1 cellular context compared by ENCODE assay signal in the genomic region with DNA sequence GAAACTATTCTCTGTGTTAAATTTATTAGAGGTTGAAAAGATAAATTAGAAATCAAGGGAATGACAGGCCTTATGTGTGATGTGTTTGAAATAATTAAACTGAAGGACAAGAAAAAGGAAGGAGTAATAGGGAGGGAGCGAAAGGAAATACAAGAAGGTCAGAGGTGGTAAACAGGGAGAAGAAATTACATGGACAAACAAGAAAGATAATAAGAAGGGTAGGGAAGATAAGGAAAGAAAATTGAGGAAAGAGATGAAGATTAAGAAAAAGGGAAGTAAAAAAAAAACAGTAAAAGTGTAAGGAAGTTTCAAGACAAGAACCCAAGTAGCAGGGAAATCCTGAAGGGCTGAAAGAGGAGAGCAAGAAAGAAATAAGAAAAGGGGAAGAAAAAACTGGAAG.
TF ChIP-seq lines count a peak whose summit lies in the region.

No MANE protein-coding gene starts in this region.

TF ChIP-seq in K562, 482 proteins besides CTCF, POLR2A, EP300 and RAD21 (continued from another document and continues in another):
- TF ChIP-seq, protein P1, sequence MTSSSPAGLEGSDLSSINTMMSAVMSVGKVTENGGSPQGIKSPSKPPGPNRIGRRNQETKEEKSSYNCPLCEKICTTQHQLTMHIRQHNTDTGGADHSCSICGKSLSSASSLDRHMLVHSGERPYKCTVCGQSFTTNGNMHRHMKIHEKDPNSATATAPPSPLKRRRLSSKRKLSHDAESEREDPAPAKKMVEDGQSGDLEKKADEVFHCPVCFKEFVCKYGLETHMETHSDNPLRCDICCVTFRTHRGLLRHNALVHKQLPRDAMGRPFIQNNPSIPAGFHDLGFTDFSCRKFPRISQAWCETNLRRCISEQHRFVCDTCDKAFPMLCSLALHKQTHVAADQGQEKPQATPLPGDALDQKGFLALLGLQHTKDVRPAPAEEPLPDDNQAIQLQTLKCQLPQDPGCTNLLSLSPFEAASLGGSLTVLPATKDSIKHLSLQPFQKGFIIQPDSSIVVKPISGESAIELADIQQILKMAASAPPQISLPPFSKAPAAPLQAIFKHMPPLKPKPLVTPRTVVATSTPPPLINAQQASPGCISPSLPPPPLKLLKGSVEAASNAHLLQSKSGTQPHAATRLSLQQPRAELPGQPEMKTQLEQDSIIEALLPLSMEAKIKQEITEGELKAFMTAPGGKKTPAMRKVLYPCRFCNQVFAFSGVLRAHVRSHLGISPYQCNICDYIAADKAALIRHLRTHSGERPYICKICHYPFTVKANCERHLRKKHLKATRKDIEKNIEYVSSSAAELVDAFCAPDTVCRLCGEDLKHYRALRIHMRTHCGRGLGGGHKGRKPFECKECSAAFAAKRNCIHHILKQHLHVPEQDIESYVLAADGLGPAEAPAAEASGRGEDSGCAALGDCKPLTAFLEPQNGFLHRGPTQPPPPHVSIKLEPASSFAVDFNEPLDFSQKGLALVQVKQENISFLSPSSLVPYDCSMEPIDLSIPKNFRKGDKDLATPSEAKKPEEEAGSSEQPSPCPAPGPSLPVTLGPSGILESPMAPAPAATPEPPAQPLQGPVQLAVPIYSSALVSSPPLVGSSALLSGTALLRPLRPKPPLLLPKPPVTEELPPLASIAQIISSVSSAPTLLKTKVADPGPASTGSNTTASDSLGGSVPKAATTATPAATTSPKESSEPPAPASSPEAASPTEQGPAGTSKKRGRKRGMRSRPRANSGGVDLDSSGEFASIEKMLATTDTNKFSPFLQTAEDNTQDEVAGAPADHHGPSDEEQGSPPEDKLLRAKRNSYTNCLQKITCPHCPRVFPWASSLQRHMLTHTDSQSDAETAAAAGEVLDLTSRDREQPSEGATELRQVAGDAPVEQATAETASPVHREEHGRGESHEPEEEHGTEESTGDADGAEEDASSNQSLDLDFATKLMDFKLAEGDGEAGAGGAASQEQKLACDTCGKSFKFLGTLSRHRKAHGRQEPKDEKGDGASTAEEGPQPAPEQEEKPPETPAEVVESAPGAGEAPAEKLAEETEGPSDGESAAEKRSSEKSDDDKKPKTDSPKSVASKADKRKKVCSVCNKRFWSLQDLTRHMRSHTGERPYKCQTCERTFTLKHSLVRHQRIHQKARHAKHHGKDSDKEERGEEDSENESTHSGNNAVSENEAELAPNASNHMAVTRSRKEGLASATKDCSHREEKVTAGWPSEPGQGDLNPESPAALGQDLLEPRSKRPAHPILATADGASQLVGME (CRISPR knock-in tag; IDR thresholded peaks at IDR 0.05) = no peak
- TF ChIP-seq SMARCA4 (IDR thresholded peaks at IDR 0.05) (peak; percentile 79), SMARCC2 (IDR thresholded peaks at IDR 0.05; ENCODE audit: low read depth) (peak; percentile 70; the same call in 1 of the 2 replicates), ZNF274 (IDR thresholded peaks at IDR 0.05; ENCODE audit: borderline replicate concordance, low read depth, low read length) (no peak), LEF1 (IDR thresholded peaks at IDR 0.05) (no peak), ESRRB (CRISPR knock-in tag; IDR thresholded peaks at IDR 0.05; ENCODE audit: borderline replicate concordance) (no peak), CBFA2T3 (IDR thresholded peaks at IDR 0.05) (peak; percentile 63), NCOA2 (IDR thresholded peaks at IDR 0.05; ENCODE audit: partially characterized antibody in 2 of 2) (no peak), PHB (CRISPR knock-in tag; IDR thresholded peaks at IDR 0.05) (no peak), BHLHE40 (IDR thresholded peaks at IDR 0.05; ENCODE audit: low read length) (no peak), FOXK2 (conservative IDR thresholded peaks at IDR 0.05 in 1 of 2, IDR thresholded peaks at IDR 0.05 in 1 of 2; ENCODE audit: low read depth in 2 of 2) (peak; percentile 55 to 73; a peak in 3 of 4 replicates), ZNF431 (CRISPR knock-in tag; IDR thresholded peaks at IDR 0.05) (no peak), ZNF3 (CRISPR knock-in tag; IDR thresholded peaks at IDR 0.05) (no peak), ZNF75A (CRISPR knock-in tag; IDR thresholded peaks at IDR 0.05) (no peak), EGR1 (conservative IDR thresholded peaks at IDR 0.05) (no peak), MEIS2 (IDR thresholded peaks at IDR 0.05; ENCODE audit: partially characterized antibody) (no peak), DPF2 (IDR thresholded peaks at IDR 0.05) (peak; percentile 62; the same call in 1 of the 2 replicates), ZNF311 (CRISPR knock-in tag; IDR thresholded peaks at IDR 0.05) (no peak), RFX7 (CRISPR knock-in tag; IDR thresholded peaks at IDR 0.05) (no peak), GATAD2A (IDR thresholded peaks at IDR 0.05) (peak; percentile 82; the same call in 1 of the 2 replicates), FOXJ3 (CRISPR knock-in tag; IDR thresholded peaks at IDR 0.05) (no peak), SP2 (IDR thresholded peaks at IDR 0.05; ENCODE audit: extremely low read depth, low read depth, low read length, poor library complexity, severe bottlenecking) (no peak), ZFP1 (CRISPR knock-in tag; IDR thresholded peaks at IDR 0.05) (no peak), MTA2 (IDR thresholded peaks at IDR 0.05; ENCODE audit: low read depth) (peak; percentile 54), ZNF175 (CRISPR knock-in tag; IDR thresholded peaks at IDR 0.05; ENCODE audit: low read depth) (no peak), RB1 (IDR thresholded peaks at IDR 0.05; ENCODE audit: low read depth) (no peak), ATF7 (IDR thresholded peaks at IDR 0.05) (no peak), ZNF785 (CRISPR knock-in tag; IDR thresholded peaks at IDR 0.05) (no peak), TAF7 (tag; IDR thresholded peaks at IDR 0.05) (no peak), ZC3H8 (IDR thresholded peaks at IDR 0.05) (no peak), FOXA3 (CRISPR knock-in tag; conservative IDR thresholded peaks at IDR 0.05 in 1 of 2, IDR thresholded peaks at IDR 0.05 in 1 of 2) (no peak; a peak in 1 of 4 replicates), NONO (IDR thresholded peaks at IDR 0.05; ENCODE audit: low read depth in 2 of 2, low read length in 1 of 2) (no peak)
- TF ChIP-seq, protein P2, sequence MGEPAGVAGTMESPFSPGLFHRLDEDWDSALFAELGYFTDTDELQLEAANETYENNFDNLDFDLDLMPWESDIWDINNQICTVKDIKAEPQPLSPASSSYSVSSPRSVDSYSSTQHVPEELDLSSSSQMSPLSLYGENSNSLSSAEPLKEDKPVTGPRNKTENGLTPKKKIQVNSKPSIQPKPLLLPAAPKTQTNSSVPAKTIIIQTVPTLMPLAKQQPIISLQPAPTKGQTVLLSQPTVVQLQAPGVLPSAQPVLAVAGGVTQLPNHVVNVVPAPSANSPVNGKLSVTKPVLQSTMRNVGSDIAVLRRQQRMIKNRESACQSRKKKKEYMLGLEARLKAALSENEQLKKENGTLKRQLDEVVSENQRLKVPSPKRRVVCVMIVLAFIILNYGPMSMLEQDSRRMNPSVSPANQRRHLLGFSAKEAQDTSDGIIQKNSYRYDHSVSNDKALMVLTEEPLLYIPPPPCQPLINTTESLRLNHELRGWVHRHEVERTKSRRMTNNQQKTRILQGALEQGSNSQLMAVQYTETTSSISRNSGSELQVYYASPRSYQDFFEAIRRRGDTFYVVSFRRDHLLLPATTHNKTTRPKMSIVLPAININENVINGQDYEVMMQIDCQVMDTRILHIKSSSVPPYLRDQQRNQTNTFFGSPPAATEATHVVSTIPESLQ (CRISPR knock-in tag; IDR thresholded peaks at IDR 0.05) = no peak
- TF ChIP-seq, protein P3, sequence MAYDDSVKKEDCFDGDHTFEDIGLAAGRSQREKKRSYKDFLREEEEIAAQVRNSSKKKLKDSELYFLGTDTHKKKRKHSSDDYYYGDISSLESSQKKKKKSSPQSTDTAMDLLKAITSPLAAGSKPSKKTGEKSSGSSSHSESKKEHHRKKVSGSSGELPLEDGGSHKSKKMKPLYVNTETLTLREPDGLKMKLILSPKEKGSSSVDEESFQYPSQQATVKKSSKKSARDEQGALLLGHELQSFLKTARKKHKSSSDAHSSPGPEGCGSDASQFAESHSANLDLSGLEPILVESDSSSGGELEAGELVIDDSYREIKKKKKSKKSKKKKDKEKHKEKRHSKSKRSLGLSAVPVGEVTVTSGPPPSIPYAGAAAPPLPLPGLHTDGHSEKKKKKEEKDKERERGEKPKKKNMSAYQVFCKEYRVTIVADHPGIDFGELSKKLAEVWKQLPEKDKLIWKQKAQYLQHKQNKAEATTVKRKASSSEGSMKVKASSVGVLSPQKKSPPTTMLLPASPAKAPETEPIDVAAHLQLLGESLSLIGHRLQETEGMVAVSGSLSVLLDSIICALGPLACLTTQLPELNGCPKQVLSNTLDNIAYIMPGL (CRISPR knock-in tag; IDR thresholded peaks at IDR 0.05) = no peak
- TF ChIP-seq, protein P4, sequence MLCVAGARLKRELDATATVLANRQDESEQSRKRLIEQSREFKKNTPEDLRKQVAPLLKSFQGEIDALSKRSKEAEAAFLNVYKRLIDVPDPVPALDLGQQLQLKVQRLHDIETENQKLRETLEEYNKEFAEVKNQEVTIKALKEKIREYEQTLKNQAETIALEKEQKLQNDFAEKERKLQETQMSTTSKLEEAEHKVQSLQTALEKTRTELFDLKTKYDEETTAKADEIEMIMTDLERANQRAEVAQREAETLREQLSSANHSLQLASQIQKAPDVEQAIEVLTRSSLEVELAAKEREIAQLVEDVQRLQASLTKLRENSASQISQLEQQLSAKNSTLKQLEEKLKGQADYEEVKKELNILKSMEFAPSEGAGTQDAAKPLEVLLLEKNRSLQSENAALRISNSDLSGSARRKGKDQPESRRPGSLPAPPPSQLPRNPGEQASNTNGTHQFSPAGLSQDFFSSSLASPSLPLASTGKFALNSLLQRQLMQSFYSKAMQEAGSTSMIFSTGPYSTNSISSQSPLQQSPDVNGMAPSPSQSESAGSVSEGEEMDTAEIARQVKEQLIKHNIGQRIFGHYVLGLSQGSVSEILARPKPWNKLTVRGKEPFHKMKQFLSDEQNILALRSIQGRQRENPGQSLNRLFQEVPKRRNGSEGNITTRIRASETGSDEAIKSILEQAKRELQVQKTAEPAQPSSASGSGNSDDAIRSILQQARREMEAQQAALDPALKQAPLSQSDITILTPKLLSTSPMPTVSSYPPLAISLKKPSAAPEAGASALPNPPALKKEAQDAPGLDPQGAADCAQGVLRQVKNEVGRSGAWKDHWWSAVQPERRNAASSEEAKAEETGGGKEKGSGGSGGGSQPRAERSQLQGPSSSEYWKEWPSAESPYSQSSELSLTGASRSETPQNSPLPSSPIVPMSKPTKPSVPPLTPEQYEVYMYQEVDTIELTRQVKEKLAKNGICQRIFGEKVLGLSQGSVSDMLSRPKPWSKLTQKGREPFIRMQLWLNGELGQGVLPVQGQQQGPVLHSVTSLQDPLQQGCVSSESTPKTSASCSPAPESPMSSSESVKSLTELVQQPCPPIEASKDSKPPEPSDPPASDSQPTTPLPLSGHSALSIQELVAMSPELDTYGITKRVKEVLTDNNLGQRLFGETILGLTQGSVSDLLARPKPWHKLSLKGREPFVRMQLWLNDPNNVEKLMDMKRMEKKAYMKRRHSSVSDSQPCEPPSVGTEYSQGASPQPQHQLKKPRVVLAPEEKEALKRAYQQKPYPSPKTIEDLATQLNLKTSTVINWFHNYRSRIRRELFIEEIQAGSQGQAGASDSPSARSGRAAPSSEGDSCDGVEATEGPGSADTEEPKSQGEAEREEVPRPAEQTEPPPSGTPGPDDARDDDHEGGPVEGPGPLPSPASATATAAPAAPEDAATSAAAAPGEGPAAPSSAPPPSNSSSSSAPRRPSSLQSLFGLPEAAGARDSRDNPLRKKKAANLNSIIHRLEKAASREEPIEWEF (CRISPR knock-in tag; IDR thresholded peaks at IDR 0.05) = no peak
- TF ChIP-seq, protein P5, sequence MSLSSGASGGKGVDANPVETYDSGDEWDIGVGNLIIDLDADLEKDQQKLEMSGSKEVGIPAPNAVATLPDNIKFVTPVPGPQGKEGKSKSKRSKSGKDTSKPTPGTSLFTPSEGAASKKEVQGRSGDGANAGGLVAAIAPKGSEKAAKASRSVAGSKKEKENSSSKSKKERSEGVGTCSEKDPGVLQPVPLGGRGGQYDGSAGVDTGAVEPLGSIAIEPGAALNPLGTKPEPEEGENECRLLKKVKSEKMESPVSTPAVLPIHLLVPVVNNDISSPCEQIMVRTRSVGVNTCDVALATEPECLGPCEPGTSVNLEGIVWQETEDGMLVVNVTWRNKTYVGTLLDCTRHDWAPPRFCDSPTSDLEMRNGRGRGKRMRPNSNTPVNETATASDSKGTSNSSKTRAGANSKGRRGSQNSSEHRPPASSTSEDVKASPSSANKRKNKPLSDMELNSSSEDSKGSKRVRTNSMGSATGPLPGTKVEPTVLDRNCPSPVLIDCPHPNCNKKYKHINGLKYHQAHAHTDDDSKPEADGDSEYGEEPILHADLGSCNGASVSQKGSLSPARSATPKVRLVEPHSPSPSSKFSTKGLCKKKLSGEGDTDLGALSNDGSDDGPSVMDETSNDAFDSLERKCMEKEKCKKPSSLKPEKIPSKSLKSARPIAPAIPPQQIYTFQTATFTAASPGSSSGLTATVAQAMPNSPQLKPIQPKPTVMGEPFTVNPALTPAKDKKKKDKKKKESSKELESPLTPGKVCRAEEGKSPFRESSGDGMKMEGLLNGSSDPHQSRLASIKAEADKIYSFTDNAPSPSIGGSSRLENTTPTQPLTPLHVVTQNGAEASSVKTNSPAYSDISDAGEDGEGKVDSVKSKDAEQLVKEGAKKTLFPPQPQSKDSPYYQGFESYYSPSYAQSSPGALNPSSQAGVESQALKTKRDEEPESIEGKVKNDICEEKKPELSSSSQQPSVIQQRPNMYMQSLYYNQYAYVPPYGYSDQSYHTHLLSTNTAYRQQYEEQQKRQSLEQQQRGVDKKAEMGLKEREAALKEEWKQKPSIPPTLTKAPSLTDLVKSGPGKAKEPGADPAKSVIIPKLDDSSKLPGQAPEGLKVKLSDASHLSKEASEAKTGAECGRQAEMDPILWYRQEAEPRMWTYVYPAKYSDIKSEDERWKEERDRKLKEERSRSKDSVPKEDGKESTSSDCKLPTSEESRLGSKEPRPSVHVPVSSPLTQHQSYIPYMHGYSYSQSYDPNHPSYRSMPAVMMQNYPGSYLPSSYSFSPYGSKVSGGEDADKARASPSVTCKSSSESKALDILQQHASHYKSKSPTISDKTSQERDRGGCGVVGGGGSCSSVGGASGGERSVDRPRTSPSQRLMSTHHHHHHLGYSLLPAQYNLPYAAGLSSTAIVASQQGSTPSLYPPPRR (CRISPR knock-in tag; IDR thresholded peaks at IDR 0.05; ENCODE audit: borderline replicate concordance) = no peak
- TF ChIP-seq, protein P6, sequence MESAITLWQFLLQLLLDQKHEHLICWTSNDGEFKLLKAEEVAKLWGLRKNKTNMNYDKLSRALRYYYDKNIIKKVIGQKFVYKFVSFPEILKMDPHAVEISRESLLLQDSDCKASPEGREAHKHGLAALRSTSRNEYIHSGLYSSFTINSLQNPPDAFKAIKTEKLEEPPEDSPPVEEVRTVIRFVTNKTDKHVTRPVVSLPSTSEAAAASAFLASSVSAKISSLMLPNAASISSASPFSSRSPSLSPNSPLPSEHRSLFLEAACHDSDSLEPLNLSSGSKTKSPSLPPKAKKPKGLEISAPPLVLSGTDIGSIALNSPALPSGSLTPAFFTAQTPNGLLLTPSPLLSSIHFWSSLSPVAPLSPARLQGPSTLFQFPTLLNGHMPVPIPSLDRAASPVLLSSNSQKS (CRISPR knock-in tag; IDR thresholded peaks at IDR 0.05) = no peak
- TF ChIP-seq, protein P7, sequence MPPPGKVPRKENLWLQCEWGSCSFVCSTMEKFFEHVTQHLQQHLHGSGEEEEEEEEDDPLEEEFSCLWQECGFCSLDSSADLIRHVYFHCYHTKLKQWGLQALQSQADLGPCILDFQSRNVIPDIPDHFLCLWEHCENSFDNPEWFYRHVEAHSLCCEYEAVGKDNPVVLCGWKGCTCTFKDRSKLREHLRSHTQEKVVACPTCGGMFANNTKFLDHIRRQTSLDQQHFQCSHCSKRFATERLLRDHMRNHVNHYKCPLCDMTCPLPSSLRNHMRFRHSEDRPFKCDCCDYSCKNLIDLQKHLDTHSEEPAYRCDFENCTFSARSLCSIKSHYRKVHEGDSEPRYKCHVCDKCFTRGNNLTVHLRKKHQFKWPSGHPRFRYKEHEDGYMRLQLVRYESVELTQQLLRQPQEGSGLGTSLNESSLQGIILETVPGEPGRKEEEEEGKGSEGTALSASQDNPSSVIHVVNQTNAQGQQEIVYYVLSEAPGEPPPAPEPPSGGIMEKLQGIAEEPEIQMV (tag; conservative IDR thresholded peaks at IDR 0.05; ENCODE audit: low read depth) = no peak
